Comparison of ENCODE assay signal across 23 cellular contexts in genomic region chr18:13572721-13573120, GRCh38.
A peak's percentile ranks its signal among the peaks of the same experiment; 100 is the strongest.
DNase-seq lines count a peak whose midpoint lies in the region; ATAC-seq and TF ChIP-seq lines count a peak whose summit lies in the region.
"Had no signal": no experiment of that assay in that cellular context is flagged by ENCODE, and none has a peak within 500 bp of the region (broad histone marks: within the 10 kb centered on the region; RNA-seq: fewer than 3 reads in every experiment).

No MANE protein-coding gene starts in this region.

- no peak overlapping the region for H3K27ac ChIP-seq in GM23338 (ENCODE audit: low read depth)
- H3K27ac ChIP-seq: 22Rv1 had no signal

- peaks cover 57% of the 10 kb centered on the region for H3K4me1 Mint-ChIP-seq in activated CD4-positive, alpha-beta T cell treated with anti-CD3 and anti-CD28 coated beads, Interleukin-2, amount 10 ng/mL, durations not matched to agents 24 days and 14 days
- peaks cover 1% of the 10 kb centered on the region; the same call in 2 of the 3 replicates for H3K4me1 Mint-ChIP-seq in GM23338
- H3K4me1 Mint-ChIP-seq in nephron progenitor cell = peaks cover 4% of the 10 kb centered on the region
- H3K4me1 Mint-ChIP-seq in stimulated activated memory B cell treated with anti-CD40 and anti-IgM and Interleukin-4, amounts not matched to agents 10 μg/mL and 1 μg/mL and 100 μg/mL, for 72 hours = peaks cover 59% of the 10 kb centered on the region

- no peaks in the 10 kb centered on the region for H3K9me2 ChIP-seq in GM23338 (ENCODE audit: insufficient read depth)

- H3K27me3 ChIP-seq in GM23338 (ENCODE audit: insufficient read depth) = no peaks in the 10 kb centered on the region
- H3K27me3 ChIP-seq: BLaER1 had no signal

- H4K20me1 ChIP-seq in GM23338 (replicated peaks; ENCODE audit: insufficient read depth) = no peaks in the 10 kb centered on the region

- H3K27me3 Mint-ChIP-seq in activated CD4-positive, alpha-beta T cell treated with anti-CD3 and anti-CD28 coated beads, Interleukin-2, amount 10 ng/mL, durations not matched to agents 24 days and 14 days = no peaks in the 10 kb centered on the region
- H3K27me3 Mint-ChIP-seq in GM23338 (ENCODE audit: insufficient read depth, low read depth, poor library complexity) = peaks cover 3% of the 10 kb centered on the region
- peaks cover 15% of the 10 kb centered on the region for H3K27me3 Mint-ChIP-seq in nephron progenitor cell (ENCODE audit: low read depth, poor library complexity)
- H3K27me3 Mint-ChIP-seq in stimulated activated memory B cell treated with anti-CD40 and anti-IgM and Interleukin-4, amounts not matched to agents 10 μg/mL and 1 μg/mL and 100 μg/mL, for 72 hours = no peaks in the 10 kb centered on the region
- H3K27me3 Mint-ChIP-seq: CD4-positive, alpha-beta T cell had no signal

- H3K4me3 Mint-ChIP-seq in activated CD4-positive, alpha-beta T cell treated with anti-CD3 and anti-CD28 coated beads, Interleukin-2, amount 10 ng/mL, durations not matched to agents 24 days and 14 days = no peak overlapping the region
- no peak overlapping the region for H3K4me3 Mint-ChIP-seq in GM23338
- no peak overlapping the region for H3K4me3 Mint-ChIP-seq in nephron progenitor cell
- no peak overlapping the region for H3K4me3 Mint-ChIP-seq in stimulated activated memory B cell treated with anti-CD40 and anti-IgM and Interleukin-4, amounts not matched to agents 10 μg/mL and 1 μg/mL and 100 μg/mL, for 72 hours
- H3K4me3 Mint-ChIP-seq: CD4-positive, alpha-beta T cell; H9; HFFc6 had no signal

- H3K4me1 ChIP-seq in GM23338 (ENCODE audit: insufficient read depth) = no peaks in the 10 kb centered on the region

- peaks cover 13% of the 10 kb centered on the region for H3K36me3 Mint-ChIP-seq in activated CD4-positive, alpha-beta T cell treated with anti-CD3 and anti-CD28 coated beads, Interleukin-2, amount 10 ng/mL, durations not matched to agents 24 days and 14 days (ENCODE audit: low read depth)
- H3K36me3 Mint-ChIP-seq in GM23338 (ENCODE audit: low read depth) (no peaks in the 10 kb centered on the region), nephron progenitor cell (ENCODE audit: low read depth) (no peaks in the 10 kb centered on the region)
- no peaks in the 10 kb centered on the region for H3K36me3 Mint-ChIP-seq in stimulated activated memory B cell treated with anti-CD40 and anti-IgM and Interleukin-4, amounts not matched to agents 10 μg/mL and 1 μg/mL and 100 μg/mL, for 72 hours

- DNase-seq in activated CD4-positive, alpha-beta T cell treated with anti-CD3 and anti-CD28 coated beads, Interleukin-2, amount 10 ng/mL, durations not matched to agents 24 days and 14 days = no peak
- DNase-seq in activated CD4-positive, alpha-beta T cell treated with anti-CD3 and anti-CD28 coated beads for 48 hours = no peak
- DNase-seq in GM23338 (ENCODE audit: low spot score) (no peak), nephron progenitor cell (no peak), OCI-M1 (lab: John Stamatoyannopoulos, UW) (no peak)
- DNase-seq: ACHN; CD4-positive, alpha-beta T cell; COR-L47; DMS79; H9; HFFc6; Kasumi-1; NCI-H1694; NCI-H2081; NCI-H2171; NCI-H345; NCI-H524; NCI-H774 had no signal

- H3K36me3 ChIP-seq in GM23338 (ENCODE audit: insufficient read depth) = no peaks in the 10 kb centered on the region

- no peaks in the 10 kb centered on the region for H3F3A ChIP-seq in GM23338 (replicated peaks; ENCODE audit: low read depth)

- no peak overlapping the region for H3K4me2 ChIP-seq in GM23338
- H3K4me2 ChIP-seq: BLaER1 had no signal

- no peak for TF ChIP-seq CTCF in GM23338 (conservative IDR thresholded peaks at IDR 0.05; ENCODE audit: low read depth in 2 of 2)
- TF ChIP-seq CTCF in nephron progenitor cell (IDR thresholded peaks at IDR 0.05) = no peak

- H2AFZ ChIP-seq in GM23338 = peak overlapping the region; percentile 12; the same call in 1 of the 2 replicates

- peak overlapping the region; percentile 39 for H3K27ac Mint-ChIP-seq in activated CD4-positive, alpha-beta T cell treated with anti-CD3 and anti-CD28 coated beads, Interleukin-2, amount 10 ng/mL, durations not matched to agents 24 days and 14 days
- H3K27ac Mint-ChIP-seq in GM23338 (no peak overlapping the region), nephron progenitor cell (peak overlapping the region; percentile 29)
- peak overlapping the region; percentile 39 for H3K27ac Mint-ChIP-seq in stimulated activated memory B cell treated with anti-CD40 and anti-IgM and Interleukin-4, amounts not matched to agents 10 μg/mL and 1 μg/mL and 100 μg/mL, for 72 hours
- H3K27ac Mint-ChIP-seq: CD4-positive, alpha-beta T cell; HFFc6 had no signal

- H3K79me2 ChIP-seq in GM23338 (replicated peaks; ENCODE audit: insufficient read depth) = no peaks in the 10 kb centered on the region

- no peaks in the 10 kb centered on the region for H3K9me3 Mint-ChIP-seq in activated CD4-positive, alpha-beta T cell treated with anti-CD3 and anti-CD28 coated beads, Interleukin-2, amount 10 ng/mL, durations not matched to agents 24 days and 14 days
- H3K9me3 Mint-ChIP-seq in GM23338 = no peaks in the 10 kb centered on the region; the same call in 2 of the 3 replicates
- no peaks in the 10 kb centered on the region for H3K9me3 Mint-ChIP-seq in nephron progenitor cell
- no peaks in the 10 kb centered on the region for H3K9me3 Mint-ChIP-seq in stimulated activated memory B cell treated with anti-CD40 and anti-IgM and Interleukin-4, amounts not matched to agents 10 μg/mL and 1 μg/mL and 100 μg/mL, for 72 hours
- H3K9me3 Mint-ChIP-seq: CD4-positive, alpha-beta T cell; H9; HFFc6 had no signal

- intact Hi-C loops in activated CD4-positive, alpha-beta T cell treated with anti-CD3 and anti-CD28 coated beads, Interleukin-2, amount 10 ng/mL, durations not matched to agents 24 days and 14 days (cut with micrococcal nuclease) = no loop called here

- H3K4me3 ChIP-seq in GM23338 = no peak overlapping the region
- H3K4me3 ChIP-seq: BLaER1 had no signal

- ATAC-seq in GM23338 (no peak), GM18519 (IDR thresholded peaks at IDR 0.05; ENCODE audit: low FRiP score, unreplicated experiment) (no peak), GM18868 (IDR thresholded peaks at IDR 0.05; ENCODE audit: unreplicated experiment) (no peak)
- no peak for ATAC-seq in stimulated activated memory B cell treated with anti-CD40 and anti-IgM and Interleukin-4, amounts not matched to agents 10 μg/mL and 1 μg/mL and 100 μg/mL, for 72 hours

TF ChIP-seq in GM23338, 12 proteins besides CTCF, POLR2A, EP300 and RAD21 (continues in another document):
- no peak for TF ChIP-seq REST (IDR thresholded peaks at IDR 0.05; ENCODE audit: unreplicated experiment)
